In the genomic region with DNA sequence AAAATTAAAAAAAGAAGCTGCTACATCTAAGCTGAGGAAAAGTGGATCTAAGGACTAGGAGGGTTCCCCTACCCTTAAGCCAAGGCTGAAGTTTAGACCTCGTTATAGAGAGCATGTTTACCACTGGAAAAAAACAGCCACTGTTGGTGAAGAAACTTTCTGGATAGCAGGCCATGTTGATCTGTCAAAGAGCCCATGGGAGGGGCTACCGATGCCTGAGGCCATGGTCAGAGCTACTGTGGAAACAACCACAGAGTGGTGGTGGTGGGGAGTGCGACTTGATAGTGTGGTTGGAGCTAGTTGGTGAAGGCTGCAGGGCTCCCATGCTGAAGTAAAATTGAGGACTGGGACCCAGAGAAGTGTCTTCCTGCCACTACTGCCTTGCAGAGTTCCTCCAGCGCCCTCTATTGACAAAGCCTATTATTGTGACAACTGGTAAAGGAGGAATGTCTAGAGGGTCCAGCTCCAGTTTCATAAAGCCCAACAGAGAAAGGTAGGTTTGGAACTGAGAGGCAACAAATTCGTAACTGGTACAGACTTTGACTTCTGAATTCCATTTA, we compare ENCODE assay signal across 9 cellular contexts. TPM values are rescaled to one million over a fixed set of nuclear protein-coding genes. Genes with fewer than 3 reads are reported as not detected.
DNase-seq lines count a peak whose midpoint lies in the region; ATAC-seq and TF ChIP-seq lines count a peak whose summit lies in the region.
"Had no signal": no experiment of that assay in that cellular context is flagged by ENCODE, and none has a peak within 500 bp of the region (broad histone marks: within the 10 kb centered on the region; RNA-seq: fewer than 3 reads in every experiment).

No MANE protein-coding gene starts in this region.

- POLR2A ChIA-PET in activated CD8-positive, alpha-beta T cell treated with anti-CD3 and anti-CD28 coated beads, Interleukin-2, amount 10 ng/mL, durations not matched to agents 7 days and 5 days (lab: Charles Lee) = no interaction called here

- H3K27me3 Mint-ChIP-seq in activated CD8-positive, alpha-beta T cell treated with anti-CD3 and anti-CD28 coated beads, Interleukin-2, amount 10 ng/mL, durations not matched to agents 7 days and 5 days (ENCODE audit: low read depth) = peaks cover 21% of the 10 kb centered on the region

- H3K9me3 ChIP-seq in transverse colon = peaks cover 10 to 23% of the 10 kb centered on the region in 2 donors

- ATAC-seq in GM21723 (IDR thresholded peaks at IDR 0.05; ENCODE audit: unreplicated experiment) = peak; percentile 72
- ATAC-seq in activated CD8-positive, alpha-beta T cell treated with anti-CD3 and anti-CD28 coated beads, Interleukin-2, amount 10 ng/mL, durations not matched to agents 7 days and 5 days = peak; percentile 75
- ATAC-seq in HG03378 (IDR thresholded peaks at IDR 0.05; ENCODE audit: unreplicated experiment) = no peak

- H3K27ac ChIP-seq in transverse colon = no peak overlapping the region
- no peak overlapping the region for H3K27ac ChIP-seq in coronary artery

- TF ChIP-seq CTCF in transverse colon (IDR thresholded peaks at IDR 0.05) (peak in 4 of 5 experiments; percentile 28 to 45 (median 40)), coronary artery (IDR thresholded peaks at IDR 0.05) (no peak)

- peaks cover 3% of the 10 kb centered on the region for H3K27me3 ChIP-seq in transverse colon

- no peaks in the 10 kb centered on the region for H3K36me3 Mint-ChIP-seq in activated CD8-positive, alpha-beta T cell treated with anti-CD3 and anti-CD28 coated beads, Interleukin-2, amount 10 ng/mL, durations not matched to agents 7 days and 5 days (ENCODE audit: low read depth)

- 49 to 55% methylated on average over 5 of the region's 5 CpGs for WGBS in transverse colon (ENCODE audit: low coverage in 1 of 2), 2 donors

- H3K9me3 Mint-ChIP-seq in activated CD8-positive, alpha-beta T cell treated with anti-CD3 and anti-CD28 coated beads, Interleukin-2, amount 10 ng/mL, durations not matched to agents 7 days and 5 days (ENCODE audit: insufficient read depth) = peaks cover 7% of the 10 kb centered on the region

- intact Hi-C loops in transverse colon (cut with DNase I; ENCODE audit: low total_unique reads) = no loop called here

- CTCF ChIA-PET in activated CD8-positive, alpha-beta T cell treated with anti-CD3 and anti-CD28 coated beads, Interleukin-2, amount 10 ng/mL, durations not matched to agents 7 days and 5 days (lab: Charles Lee) = interaction anchor here (0.6 to 2.0 kb wide), 15 partner anchors 10 to 155 kb away, joined by 3 to 17 read pairs (median 4); partner anchors contain the start of gene PRKAR1A

- H3K36me3 ChIP-seq in transverse colon = no peaks in the 10 kb centered on the region

- peaks cover 2% of the 10 kb centered on the region for H3K4me1 Mint-ChIP-seq in activated CD8-positive, alpha-beta T cell treated with anti-CD3 and anti-CD28 coated beads, Interleukin-2, amount 10 ng/mL, durations not matched to agents 7 days and 5 days (ENCODE audit: low read depth)
- H3K4me1 Mint-ChIP-seq: memory B cell had no signal

- peak; percentile 36 for DNase-seq in COLO668 (lab: John Stamatoyannopoulos, UW; ENCODE audit: unreplicated experiment)
- DNase-seq in NCI-H2196 treated with DMSO at 0.1 percent for 48 hours (lab: John Stamatoyannopoulos, UW; ENCODE audit: unreplicated experiment) = peak; percentile 7
- DNase-seq in activated CD8-positive, alpha-beta T cell treated with anti-CD3 and anti-CD28 coated beads, Interleukin-2, amount 10 ng/mL, durations not matched to agents 7 days and 5 days = peak; percentile 68
- peak; percentile 60 for DNase-seq in iPS DF 4.7 (ENCODE audit: extremely low read depth, low spot score)
- no peak for DNase-seq in transverse colon
- no peak for DNase-seq in coronary artery (ENCODE audit: low spot score)

- no peak overlapping the region for H3K4me3 Mint-ChIP-seq in activated CD8-positive, alpha-beta T cell treated with anti-CD3 and anti-CD28 coated beads, Interleukin-2, amount 10 ng/mL, durations not matched to agents 7 days and 5 days
- H3K4me3 Mint-ChIP-seq: memory B cell had no signal

- in situ Hi-C loops in transverse colon (cut with MboI; ENCODE audit: low pct_ligation_motif_present in 1 of 4, low pct_unique_long_range_greater_than_20kb in 1 of 4, low sequenced_read_pairs in 3 of 4) = no loop called here

- TF ChIP-seq EP300 in transverse colon (IDR thresholded peaks at IDR 0.05; ENCODE audit: low read depth) = no peak

- H3K4me3 ChIP-seq in transverse colon (no peak overlapping the region), coronary artery (no peak overlapping the region)

- H3K4me1 ChIP-seq in transverse colon = no peaks in the 10 kb centered on the region

- H3K27ac Mint-ChIP-seq in activated CD8-positive, alpha-beta T cell treated with anti-CD3 and anti-CD28 coated beads, Interleukin-2, amount 10 ng/mL, durations not matched to agents 7 days and 5 days = no peak overlapping the region
- H3K27ac Mint-ChIP-seq: memory B cell had no signal

- TF ChIP-seq POLR2A in transverse colon (IDR thresholded peaks at IDR 0.05) = no peak

RNA-seq across cellular contexts. Expression of gene FAM20A, which starts 12.7 kb away (rescaled TPM):
- total RNA-seq in activated CD8-positive, alpha-beta T cell treated with anti-CD3 and anti-CD28 coated beads, Interleukin-2, amount 10 ng/mL, durations not matched to agents 7 days and 5 days = not detected
- total RNA-seq in transverse colon = 1 to 10 TPM; 1.5 to 4.1 (median 3.5) TPM

Comparison
In these comparisons a context has a peak if more than half of its experiments do, and no peak if none do; other contexts are left out.
1. DNase-seq: peak in COLO668 (single experiment), NCI-H2196 treated with DMSO at 0.1 percent for 48 hours (single experiment), activated CD8-positive, alpha-beta T cell treated with anti-CD3 and anti-CD28 coated beads, Interleukin-2, amount 10 ng/mL, durations not matched to agents 7 days and 5 days (single experiment) and iPS DF 4.7 (single experiment); none in transverse colon (single experiment) and coronary artery (single experiment).